Comparison of ENCODE assay signal across 25 cellular contexts in the genomic region with DNA sequence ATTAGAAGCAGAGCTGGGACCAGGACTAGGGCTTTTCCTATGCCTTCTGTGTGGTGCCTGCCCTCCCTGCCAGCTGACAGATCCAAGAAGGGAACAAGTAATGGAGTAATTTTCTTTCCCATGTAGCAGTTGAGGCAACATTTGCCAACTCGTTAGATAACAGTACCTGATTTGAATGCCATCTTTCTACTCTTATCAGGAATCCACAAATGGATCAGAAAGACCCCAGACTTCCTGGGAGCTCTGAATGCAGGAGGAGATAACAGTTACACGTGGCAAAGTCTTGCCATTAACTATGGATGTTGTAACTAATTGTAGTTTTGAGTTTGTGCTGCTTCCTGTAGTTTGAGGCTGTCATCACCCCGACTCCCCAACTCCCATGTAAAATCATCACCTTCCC. TPM values are rescaled to one million over a fixed set of nuclear protein-coding genes. Genes with fewer than 3 reads are reported as not detected.
DNase-seq lines count a peak whose midpoint lies in the region; ATAC-seq and TF ChIP-seq lines count a peak whose summit lies in the region.
"Had no signal": no experiment of that assay in that cellular context is flagged by ENCODE, and none has a peak within 500 bp of the region (broad histone marks: within the 10 kb centered on the region; RNA-seq: fewer than 3 reads in every experiment).

No MANE protein-coding gene starts in this region.

- H3K27me3 Mint-ChIP-seq in activated CD4-positive, alpha-beta T cell treated with anti-CD3 and anti-CD28 coated beads, Interleukin-2, amount 10 ng/mL, durations not matched to agents 24 days and 14 days = no peaks in the 10 kb centered on the region
- no peaks in the 10 kb centered on the region for H3K27me3 Mint-ChIP-seq in natural killer cell treated with Interleukin-12 subunit alpha and Interleukin-12 subunit beta and Interleukin-15 and Interleukin-18, amount 100 ng/mL, for 72 hours
- H3K27me3 Mint-ChIP-seq: stimulated activated naive CD8-positive, alpha-beta T cell treated with anti-CD3 and anti-CD28 coated beads, Interleukin-15, amount 100 ng/mL, for 72 hours; T-cell had no signal

- DNase-seq in activated CD4-positive, alpha-beta T cell treated with anti-CD3 and anti-CD28 coated beads, Interleukin-2, amount 10 ng/mL, durations not matched to agents 24 days and 14 days = no peak
- DNase-seq in activated CD4-positive, alpha-beta T cell treated with anti-CD3 and anti-CD28 coated beads, Interleukin-2, amount 50 U/mL, for 48 hours = no peak
- DNase-seq in OCI-M1 (lab: John Stamatoyannopoulos, UW) = peak; percentile 99
- no peak for DNase-seq in brain microvascular endothelial cell
- DNase-seq in gastrocnemius medialis = no peak
- DNase-seq in natural killer cell treated with Interleukin-12 subunit alpha and Interleukin-12 subunit beta and Interleukin-15 and Interleukin-18, amount 100 ng/mL, for 72 hours (ENCODE audit: low spot score) = no peak
- DNase-seq in DMS153 (lab: John Stamatoyannopoulos, UW) = no peak
- DNase-seq in DMS53 (lab: John Stamatoyannopoulos, UW) = no peak
- DNase-seq: activated CD4-positive, alpha-beta T cell treated with anti-CD3 and anti-CD28 coated beads, Interleukin-2, amount 50 U/mL, for 4 hours; activated gamma-delta T cell; Caco-2; dorsolateral prefrontal cortex; Kasumi-1; NCI-H1048; NCI-H2029; NCI-H345; SHP77 treated with DMSO at 0.1 percent for 48 hours; spleen; stimulated activated CD4-positive, alpha-beta T cell treated with anti-CD3 and anti-CD28 coated beads, Interleukin-4, amount 100 ng/mL, for 24 hours; stimulated activated naive CD8-positive, alpha-beta T cell treated with anti-CD3 and anti-CD28 coated beads, Interleukin-15, amount 100 ng/mL, for 72 hours; T-cell; trophoblast cell had no signal

- intact Hi-C loops in activated CD4-positive, alpha-beta T cell treated with anti-CD3 and anti-CD28 coated beads, Interleukin-2, amount 10 ng/mL, durations not matched to agents 24 days and 14 days (cut with micrococcal nuclease) = loop anchor here (5.0 kb wide), 1 partner anchor 620 kb away; the partner anchor contains the start of gene CD274
- intact Hi-C loops in gastrocnemius medialis (cut with DNase I; ENCODE audit: low total_unique reads) = no loop called here

- H3K9me3 ChIP-seq in gastrocnemius medialis = no peaks in the 10 kb centered on the region
- H3K9me3 ChIP-seq: ascending aorta; BLaER1 treated with 17β-estradiol and CSF1 and Interleukin-3, amounts not matched to agents 10 nM and 100 nM; Caco-2; spleen had no signal

- H3K36me3 ChIP-seq in brain microvascular endothelial cell (replicated peaks) (no peaks in the 10 kb centered on the region), gastrocnemius medialis (peaks cover 0 to 16% of the 10 kb centered on the region in 2 donors)

- no peak overlapping the region for H3K4me3 Mint-ChIP-seq in activated CD4-positive, alpha-beta T cell treated with anti-CD3 and anti-CD28 coated beads, Interleukin-2, amount 10 ng/mL, durations not matched to agents 24 days and 14 days
- H3K4me3 Mint-ChIP-seq in natural killer cell treated with Interleukin-12 subunit alpha and Interleukin-12 subunit beta and Interleukin-15 and Interleukin-18, amount 100 ng/mL, for 72 hours = no peak overlapping the region
- H3K4me3 Mint-ChIP-seq: stimulated activated naive CD8-positive, alpha-beta T cell treated with anti-CD3 and anti-CD28 coated beads, Interleukin-15, amount 100 ng/mL, for 72 hours; T-cell had no signal

- peaks cover 67% of the 10 kb centered on the region for H3K36me3 Mint-ChIP-seq in activated CD4-positive, alpha-beta T cell treated with anti-CD3 and anti-CD28 coated beads, Interleukin-2, amount 10 ng/mL, durations not matched to agents 24 days and 14 days (ENCODE audit: low read depth)
- H3K36me3 Mint-ChIP-seq in natural killer cell treated with Interleukin-12 subunit alpha and Interleukin-12 subunit beta and Interleukin-15 and Interleukin-18, amount 100 ng/mL, for 72 hours = peaks cover 6% of the 10 kb centered on the region

- peaks cover 45% of the 10 kb centered on the region for H3K4me1 Mint-ChIP-seq in activated CD4-positive, alpha-beta T cell treated with anti-CD3 and anti-CD28 coated beads, Interleukin-2, amount 10 ng/mL, durations not matched to agents 24 days and 14 days
- peaks cover 12 to 13% of the 10 kb centered on the region in 2 donors for H3K4me1 Mint-ChIP-seq in natural killer cell treated with Interleukin-12 subunit alpha and Interleukin-12 subunit beta and Interleukin-15 and Interleukin-18, amount 100 ng/mL, for 72 hours (ENCODE audit: low read depth in 2 of 2)

- TF ChIP-seq CTCF in brain microvascular endothelial cell (IDR thresholded peaks at IDR 0.05; ENCODE audit: low read depth, low read length, missing control alignments) (no peak), gastrocnemius medialis (IDR thresholded peaks at IDR 0.05 in 4 of 5, conservative IDR thresholded peaks at IDR 0.05 in 1 of 5) (no peak)

- peak overlapping the region; percentile 56 for H3K27ac Mint-ChIP-seq in activated CD4-positive, alpha-beta T cell treated with anti-CD3 and anti-CD28 coated beads, Interleukin-2, amount 10 ng/mL, durations not matched to agents 24 days and 14 days
- no peak overlapping the region for H3K27ac Mint-ChIP-seq in natural killer cell treated with Interleukin-12 subunit alpha and Interleukin-12 subunit beta and Interleukin-15 and Interleukin-18, amount 100 ng/mL, for 72 hours
- H3K27ac Mint-ChIP-seq: T-cell had no signal

- no peak for ATAC-seq in gastrocnemius medialis
- ATAC-seq in natural killer cell treated with Interleukin-12 subunit alpha and Interleukin-12 subunit beta and Interleukin-15 and Interleukin-18, amount 100 ng/mL, for 72 hours = no peak
- ATAC-seq: T-cell had no signal

- H3K9me3 Mint-ChIP-seq in activated CD4-positive, alpha-beta T cell treated with anti-CD3 and anti-CD28 coated beads, Interleukin-2, amount 10 ng/mL, durations not matched to agents 24 days and 14 days = peaks cover 14% of the 10 kb centered on the region
- no peaks in the 10 kb centered on the region for H3K9me3 Mint-ChIP-seq in natural killer cell treated with Interleukin-12 subunit alpha and Interleukin-12 subunit beta and Interleukin-15 and Interleukin-18, amount 100 ng/mL, for 72 hours
- H3K9me3 Mint-ChIP-seq: stimulated activated naive CD8-positive, alpha-beta T cell treated with anti-CD3 and anti-CD28 coated beads, Interleukin-15, amount 100 ng/mL, for 72 hours; T-cell had no signal

- H3K27ac ChIP-seq in brain microvascular endothelial cell (peak overlapping the region; percentile 95), gastrocnemius medialis (peak overlapping the region in 3 of 4 donors; percentile 72 to 83 (median 80))
- H3K27ac ChIP-seq: ascending aorta; BLaER1 treated with 17β-estradiol and CSF1 and Interleukin-3, amounts not matched to agents 10 nM and 100 nM; spleen; VCaP had no signal

- H3K4me3 ChIP-seq in brain microvascular endothelial cell (ENCODE audit: low read depth, low read length) (no peak overlapping the region), gastrocnemius medialis (no peak overlapping the region)
- H3K4me3 ChIP-seq: ascending aorta; BLaER1 treated with 17β-estradiol and CSF1 and Interleukin-3, amounts not matched to agents 10 nM and 100 nM; dorsolateral prefrontal cortex; spleen had no signal

- TF ChIP-seq POLR2A in gastrocnemius medialis (IDR thresholded peaks at IDR 0.05) = no peak

- H3K27me3 ChIP-seq in brain microvascular endothelial cell (replicated peaks) (no peaks in the 10 kb centered on the region), gastrocnemius medialis (no peaks in the 10 kb centered on the region)
- H3K27me3 ChIP-seq: ascending aorta; BLaER1 treated with 17β-estradiol and CSF1 and Interleukin-3, amounts not matched to agents 10 nM and 100 nM; dorsolateral prefrontal cortex; spleen had no signal

- peaks cover 34 to 38% of the 10 kb centered on the region in 2 donors for H3K4me1 ChIP-seq in gastrocnemius medialis

- in situ Hi-C loops in brain microvascular endothelial cell (cut with HindIII; ENCODE audit: low pct_ligation_motif_present, low sequenced_read_pairs) = no loop called here
- in situ Hi-C loops in gastrocnemius medialis (cut with MboI; ENCODE audit: low sequenced_read_pairs in 4 of 4) = no loop called here

RNA-seq across cellular contexts. Expression of gene RCL1, which starts 39.2 kb away (rescaled TPM):
- 44.1 and 44.6 TPM in 2 replicates for total RNA-seq in activated CD4-positive, alpha-beta T cell treated with anti-CD3 and anti-CD28 coated beads, Interleukin-2, amount 10 ng/mL, durations not matched to agents 24 days and 14 days
- 10 to 100 TPM; 18.8 to 62.4 (median 26.2) TPM for total RNA-seq in gastrocnemius medialis
- total RNA-seq in natural killer cell treated with Interleukin-12 subunit alpha and Interleukin-12 subunit beta and Interleukin-15 and Interleukin-18, amount 100 ng/mL, for 72 hours = 10 to 100 TPM; 18.6 to 31.9 TPM
